1 cellular context compared by ENCODE assay signal in the genomic region with DNA sequence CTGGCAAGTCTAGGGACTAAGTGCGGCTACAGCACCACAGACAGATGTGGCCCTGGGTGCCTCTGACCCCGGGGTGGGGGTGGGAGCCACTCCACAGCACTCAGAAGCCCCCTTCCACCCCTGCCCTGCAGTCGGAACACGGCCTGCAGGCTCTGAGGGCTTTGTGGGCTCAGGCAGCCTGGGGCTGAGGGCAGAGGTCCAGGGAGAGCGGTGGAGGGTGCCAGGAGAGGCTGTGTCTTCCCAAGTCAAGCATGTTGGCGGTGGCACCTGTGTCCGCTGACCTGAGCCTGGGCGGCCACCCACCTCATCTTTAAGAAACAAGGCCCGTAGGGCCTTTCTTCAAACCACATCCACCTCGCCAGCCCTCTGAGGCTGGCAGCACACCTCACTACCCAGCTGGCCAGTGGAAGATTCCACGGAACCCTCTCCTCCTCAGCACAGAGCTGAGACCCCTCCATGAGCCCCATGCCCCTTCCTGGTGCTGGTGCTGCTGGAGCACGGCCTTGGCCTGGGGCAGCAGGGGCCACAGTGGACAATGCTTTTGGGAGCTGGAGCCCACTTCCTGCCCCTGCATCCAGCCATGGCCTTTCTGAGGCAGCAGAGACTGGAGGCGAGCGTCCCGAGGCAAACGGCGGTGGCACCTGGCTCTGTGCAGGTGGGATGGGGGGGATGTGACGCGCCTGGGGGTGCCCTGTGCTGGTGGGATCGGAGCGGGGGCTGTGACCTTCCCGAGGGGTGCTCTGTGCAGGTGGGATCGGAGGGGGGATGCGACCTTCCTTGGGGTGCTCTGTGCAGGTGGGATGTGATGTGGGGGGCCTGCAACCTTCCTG.
TF ChIP-seq lines count a peak whose summit lies in the region.

No MANE protein-coding gene starts in this region.

TF ChIP-seq in GM12878, 131 proteins besides CTCF, POLR2A, EP300 and RAD21:
- TF ChIP-seq POLR2AphosphoS5 (IDR thresholded peaks at IDR 0.05; ENCODE audit: low read length) (no peak), CBFB (IDR thresholded peaks at IDR 0.05; ENCODE audit: low read depth) (no peak), SIN3A (IDR thresholded peaks at IDR 0.05; ENCODE audit: low read depth, low read length) (no peak), IRF4 (IDR thresholded peaks at IDR 0.05; ENCODE audit: low read depth, low read length) (no peak), EGR1 (IDR thresholded peaks at IDR 0.05; ENCODE audit: borderline replicate concordance in 1 of 2, low read depth in 2 of 2, low read length in 2 of 2) (no peak), MYC (IDR thresholded peaks at IDR 0.05; ENCODE audit: insufficient read depth, insufficient read length, insufficient replicate concordance, low read length, severe bottlenecking) (no peak), TCF12 (IDR thresholded peaks at IDR 0.05; ENCODE audit: low read depth, low read length) (no peak), NR2F1 (conservative IDR thresholded peaks at IDR 0.05) (no peak), SRF (IDR thresholded peaks at IDR 0.05; ENCODE audit: low read depth in 2 of 2, low read length in 2 of 2) (no peak)
- TF ChIP-seq, protein P1, sequence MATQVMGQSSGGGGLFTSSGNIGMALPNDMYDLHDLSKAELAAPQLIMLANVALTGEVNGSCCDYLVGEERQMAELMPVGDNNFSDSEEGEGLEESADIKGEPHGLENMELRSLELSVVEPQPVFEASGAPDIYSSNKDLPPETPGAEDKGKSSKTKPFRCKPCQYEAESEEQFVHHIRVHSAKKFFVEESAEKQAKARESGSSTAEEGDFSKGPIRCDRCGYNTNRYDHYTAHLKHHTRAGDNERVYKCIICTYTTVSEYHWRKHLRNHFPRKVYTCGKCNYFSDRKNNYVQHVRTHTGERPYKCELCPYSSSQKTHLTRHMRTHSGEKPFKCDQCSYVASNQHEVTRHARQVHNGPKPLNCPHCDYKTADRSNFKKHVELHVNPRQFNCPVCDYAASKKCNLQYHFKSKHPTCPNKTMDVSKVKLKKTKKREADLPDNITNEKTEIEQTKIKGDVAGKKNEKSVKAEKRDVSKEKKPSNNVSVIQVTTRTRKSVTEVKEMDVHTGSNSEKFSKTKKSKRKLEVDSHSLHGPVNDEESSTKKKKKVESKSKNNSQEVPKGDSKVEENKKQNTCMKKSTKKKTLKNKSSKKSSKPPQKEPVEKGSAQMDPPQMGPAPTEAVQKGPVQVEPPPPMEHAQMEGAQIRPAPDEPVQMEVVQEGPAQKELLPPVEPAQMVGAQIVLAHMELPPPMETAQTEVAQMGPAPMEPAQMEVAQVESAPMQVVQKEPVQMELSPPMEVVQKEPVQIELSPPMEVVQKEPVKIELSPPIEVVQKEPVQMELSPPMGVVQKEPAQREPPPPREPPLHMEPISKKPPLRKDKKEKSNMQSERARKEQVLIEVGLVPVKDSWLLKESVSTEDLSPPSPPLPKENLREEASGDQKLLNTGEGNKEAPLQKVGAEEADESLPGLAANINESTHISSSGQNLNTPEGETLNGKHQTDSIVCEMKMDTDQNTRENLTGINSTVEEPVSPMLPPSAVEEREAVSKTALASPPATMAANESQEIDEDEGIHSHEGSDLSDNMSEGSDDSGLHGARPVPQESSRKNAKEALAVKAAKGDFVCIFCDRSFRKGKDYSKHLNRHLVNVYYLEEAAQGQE (IDR thresholded peaks at IDR 0.05; ENCODE audit: low read depth, low read length): no peak
- TF ChIP-seq, protein P2, sequence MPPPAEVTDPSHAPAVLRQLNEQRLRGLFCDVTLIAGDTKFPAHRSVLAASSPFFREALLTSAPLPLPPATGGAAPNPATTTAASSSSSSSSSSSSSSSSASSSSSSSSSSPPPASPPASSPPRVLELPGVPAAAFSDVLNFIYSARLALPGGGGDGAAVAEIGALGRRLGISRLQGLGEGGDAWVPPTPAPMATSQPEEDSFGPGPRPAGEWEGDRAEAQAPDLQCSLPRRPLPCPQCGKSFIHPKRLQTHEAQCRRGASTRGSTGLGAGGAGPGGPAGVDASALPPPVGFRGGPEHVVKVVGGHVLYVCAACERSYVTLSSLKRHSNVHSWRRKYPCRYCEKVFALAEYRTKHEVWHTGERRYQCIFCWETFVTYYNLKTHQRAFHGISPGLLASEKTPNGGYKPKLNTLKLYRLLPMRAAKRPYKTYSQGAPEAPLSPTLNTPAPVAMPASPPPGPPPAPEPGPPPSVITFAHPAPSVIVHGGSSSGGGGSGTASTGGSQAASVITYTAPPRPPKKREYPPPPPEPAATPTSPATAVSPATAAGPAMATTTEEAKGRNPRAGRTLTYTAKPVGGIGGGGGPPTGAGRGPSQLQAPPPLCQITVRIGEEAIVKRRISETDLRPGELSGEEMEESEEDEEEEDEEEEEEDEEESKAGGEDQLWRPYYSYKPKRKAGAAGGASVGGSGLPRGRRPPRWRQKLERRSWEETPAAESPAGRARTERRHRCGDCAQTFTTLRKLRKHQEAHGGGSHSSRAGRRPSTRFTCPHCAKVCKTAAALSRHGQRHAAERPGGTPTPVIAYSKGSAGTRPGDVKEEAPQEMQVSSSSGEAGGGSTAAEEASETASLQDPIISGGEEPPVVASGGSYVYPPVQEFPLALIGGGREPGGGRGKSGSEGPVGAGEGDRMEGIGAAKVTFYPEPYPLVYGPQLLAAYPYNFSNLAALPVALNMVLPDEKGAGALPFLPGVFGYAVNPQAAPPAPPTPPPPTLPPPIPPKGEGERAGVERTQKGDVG (CRISPR knock-in tag; IDR thresholded peaks at IDR 0.05): no peak
- TF ChIP-seq, protein P3, sequence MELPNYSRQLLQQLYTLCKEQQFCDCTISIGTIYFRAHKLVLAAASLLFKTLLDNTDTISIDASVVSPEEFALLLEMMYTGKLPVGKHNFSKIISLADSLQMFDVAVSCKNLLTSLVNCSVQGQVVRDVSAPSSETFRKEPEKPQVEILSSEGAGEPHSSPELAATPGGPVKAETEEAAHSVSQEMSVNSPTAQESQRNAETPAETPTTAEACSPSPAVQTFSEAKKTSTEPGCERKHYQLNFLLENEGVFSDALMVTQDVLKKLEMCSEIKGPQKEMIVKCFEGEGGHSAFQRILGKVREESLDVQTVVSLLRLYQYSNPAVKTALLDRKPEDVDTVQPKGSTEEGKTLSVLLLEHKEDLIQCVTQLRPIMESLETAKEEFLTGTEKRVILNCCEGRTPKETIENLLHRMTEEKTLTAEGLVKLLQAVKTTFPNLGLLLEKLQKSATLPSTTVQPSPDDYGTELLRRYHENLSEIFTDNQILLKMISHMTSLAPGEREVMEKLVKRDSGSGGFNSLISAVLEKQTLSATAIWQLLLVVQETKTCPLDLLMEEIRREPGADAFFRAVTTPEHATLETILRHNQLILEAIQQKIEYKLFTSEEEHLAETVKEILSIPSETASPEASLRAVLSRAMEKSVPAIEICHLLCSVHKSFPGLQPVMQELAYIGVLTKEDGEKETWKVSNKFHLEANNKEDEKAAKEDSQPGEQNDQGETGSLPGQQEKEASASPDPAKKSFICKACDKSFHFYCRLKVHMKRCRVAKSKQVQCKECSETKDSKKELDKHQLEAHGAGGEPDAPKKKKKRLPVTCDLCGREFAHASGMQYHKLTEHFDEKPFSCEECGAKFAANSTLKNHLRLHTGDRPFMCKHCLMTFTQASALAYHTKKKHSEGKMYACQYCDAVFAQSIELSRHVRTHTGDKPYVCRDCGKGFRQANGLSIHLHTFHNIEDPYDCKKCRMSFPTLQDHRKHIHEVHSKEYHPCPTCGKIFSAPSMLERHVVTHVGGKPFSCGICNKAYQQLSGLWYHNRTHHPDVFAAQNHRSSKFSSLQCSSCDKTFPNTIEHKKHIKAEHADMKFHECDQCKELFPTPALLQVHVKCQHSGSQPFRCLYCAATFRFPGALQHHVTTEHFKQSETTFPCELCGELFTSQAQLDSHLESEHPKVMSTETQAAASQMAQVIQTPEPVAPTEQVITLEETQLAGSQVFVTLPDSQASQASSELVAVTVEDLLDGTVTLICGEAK (IDR thresholded peaks at IDR 0.05; ENCODE audit: borderline replicate concordance): no peak
